Comparison of ENCODE assay signal across 9 cellular contexts in genomic region chr17:38510424-38511125, GRCh38.
DNase-seq lines count a peak whose midpoint lies in the region; ATAC-seq, FAIRE-seq and TF ChIP-seq lines count a peak whose summit lies in the region.
"Had no signal": no experiment of that assay in that cellular context is flagged by ENCODE, and none has a peak within 500 bp of the region (broad histone marks: within the 10 kb centered on the region; RNA-seq: fewer than 3 reads in every experiment).

No MANE protein-coding gene starts in this region.

- CTCF ChIA-PET in IMR-90 (lab: Yijun Ruan, JAX) = no interaction called here

- 16% methylated on average over 50 of the region's 85 CpGs; no CpG with 5 or more reads in 1 of the 2 experiments for WGBS in IMR-90 (ENCODE audit: extremely low coverage in 2 of 2, insufficient read length in 1 of 2), 2 experiments
- 89% methylated on average over 1 of the region's 85 CpGs for WGBS in esophagus muscularis mucosa
- 30% methylated on average over 42 of the region's 85 CpGs for WGBS in prostate gland

- no peak overlapping the region for H2BK15ac ChIP-seq in IMR-90 (ENCODE audit: low read depth, low read length)

- no peak overlapping the region for H2BK5ac ChIP-seq in IMR-90 (ENCODE audit: low read depth, low read length, poor library complexity, severe bottlenecking)

- no peak for TF ChIP-seq EP300 in esophagus muscularis mucosa (IDR thresholded peaks at IDR 0.05)

- H3K36me3 ChIP-seq in IMR-90 (ENCODE audit: control insufficient read depth, insufficient read depth, low read length) (peaks cover 21% of the 10 kb centered on the region), esophagus muscularis mucosa (peaks cover 13 to 29% (median 22%) of the 10 kb centered on the region in 4 donors), prostate gland (no peaks in the 10 kb centered on the region)

- peak overlapping the region; percentile 58 for H3K4me3 Mint-ChIP-seq in natural killer cell

- H3K23ac ChIP-seq in IMR-90 (ENCODE audit: low read depth, low read length) = 0 out of 2 replicates have a peak overlapping the region, but pooled peaks have one; percentile 0

- H3K27me3 Mint-ChIP-seq in natural killer cell (ENCODE audit: low read depth in 2 of 2) = peaks cover 36 to 40% of the 10 kb centered on the region in 2 donors

- no peaks in the 10 kb centered on the region for H3K9me3 ChIP-seq in IMR-90 (ENCODE audit: control insufficient read depth, insufficient read depth, low read length)
- H3K9me3 ChIP-seq in esophagus muscularis mucosa = no peaks in the 10 kb centered on the region
- no peaks in the 10 kb centered on the region for H3K9me3 ChIP-seq in prostate gland

- dilution Hi-C loops in IMR-90 (cut with HindIII; ENCODE audit: low sequenced_read_pairs, unreplicated experiment) = no loop called here

- no peak for FAIRE-seq in GM19239 (lab: Jason Lieb, UNC)

- H3K27me3 ChIP-seq in IMR-90 (ENCODE audit: control insufficient read depth, insufficient read depth, low read length) (no peaks in the 10 kb centered on the region), esophagus muscularis mucosa (peaks cover 0 to 14% (median 0%) of the 10 kb centered on the region in 4 donors), prostate gland (replicated peaks; ENCODE audit: insufficient read depth) (no peaks in the 10 kb centered on the region)

- H3K56ac ChIP-seq in IMR-90 (ENCODE audit: extremely low read depth, insufficient read depth, low read length) = no peak overlapping the region

- TF ChIP-seq CTCF in C4-2B (conservative IDR thresholded peaks at IDR 0.05) (peak; percentile 11; the same call in 1 of the 2 replicates), IMR-90 (conservative IDR thresholded peaks at IDR 0.05; ENCODE audit: low read depth, low read length) (no peak; the same call in 1 of the 2 replicates), esophagus muscularis mucosa (IDR thresholded peaks at IDR 0.05) (peak in 2 of 3 experiments; percentile 10 to 21), natural killer cell (IDR thresholded peaks at IDR 0.05) (no peak), prostate gland (IDR thresholded peaks at IDR 0.05) (peak in 1 of 4 experiments; percentile 22)

- no peak overlapping the region for H3K18ac ChIP-seq in IMR-90 (ENCODE audit: low read depth, low read length)

- no peak overlapping the region for H4K8ac ChIP-seq in IMR-90 (ENCODE audit: low read depth in 2 of 2, low read length in 2 of 2)

- no peak overlapping the region for H2BK120ac ChIP-seq in IMR-90 (ENCODE audit: low read depth, low read length)

- DNase-seq in IMR-90 = no peak
- no peak for DNase-seq in esophagus muscularis mucosa (ENCODE audit: extremely low spot score)
- no peak for DNase-seq in natural killer cell
- DNase-seq in prostate gland (ENCODE audit: low spot score) = no peak
- DNase-seq in inferior parietal cortex (ENCODE audit: extremely low spot score) = no peak
- DNase-seq in GM19239 (ENCODE audit: insufficient read length, low spot score) = no peak
- no peak for DNase-seq in GM03348 (ENCODE audit: low spot score)
- DNase-seq: NCI-H69 had no signal

- H3K4me3 ChIP-seq in IMR-90 (ENCODE audit: insufficient read depth, low read depth, low read length) (no peak overlapping the region), esophagus muscularis mucosa (peak overlapping the region; percentile 31 to 40 (median 36)), prostate gland (no peak overlapping the region)

- peaks cover 25% of the 10 kb centered on the region for H3K9me1 ChIP-seq in IMR-90 (ENCODE audit: insufficient read depth, low read length)

- peaks cover 7 to 16% of the 10 kb centered on the region in 2 donors for H3K4me1 Mint-ChIP-seq in natural killer cell

- in situ Hi-C loops in IMR-90 (cut with MboI; ENCODE audit: low sequenced_read_pairs) = no loop called here

- no peak for TF ChIP-seq RAD21 in IMR-90 (IDR thresholded peaks at IDR 0.05; ENCODE audit: low read length)

- peak overlapping the region; percentile 1; the same call in 1 of the 2 replicates for H2AK5ac ChIP-seq in IMR-90 (ENCODE audit: low read depth, low read length)

- peak overlapping the region; percentile 54 for H2AFZ ChIP-seq in IMR-90 (replicated peaks; ENCODE audit: low read length, poor library complexity)

- peak overlapping the region; percentile 75 for H2AK9ac ChIP-seq in IMR-90 (replicated peaks; ENCODE audit: low read depth, low read length, poor library complexity)

- intact Hi-C loops in IMR-90 (cut with micrococcal nuclease) = loop anchor here (1.0 to 5.0 kb wide), 2 partner anchors 27 to 157 kb away; no protein-coding TSS in a partner anchor
- intact Hi-C loops in esophagus muscularis mucosa (cut with DNase I) = loop anchor here (10.0 kb wide), 1 partner anchor 154 kb away; no protein-coding TSS in a partner anchor
- intact Hi-C loops in natural killer cell (cut with micrococcal nuclease) = no loop called here
- intact Hi-C loops in prostate gland (cut with DNase I) = no loop called here

- H3K79me1 ChIP-seq in IMR-90 (ENCODE audit: low read depth in 1 of 2, low read length in 2 of 2) = peaks cover 2 to 35% of the 10 kb centered on the region in 2 experiments; a peak in 2 of 4 replicates

- no peaks in the 10 kb centered on the region for H3K36me3 Mint-ChIP-seq in natural killer cell

- no TSS peak for BruUV-seq in IMR-90 (replicated peaks; lab: Mats Ljungman, UMichigan)

- H3K9me3 Mint-ChIP-seq in natural killer cell = no peaks in the 10 kb centered on the region

- peaks cover 52% of the 10 kb centered on the region for H4K20me1 ChIP-seq in IMR-90 (ENCODE audit: insufficient read depth, low read length)

- H3K27ac Mint-ChIP-seq in natural killer cell = no peak overlapping the region

- H3K4me2 ChIP-seq in IMR-90 (ENCODE audit: low read depth, low read length) = no peak overlapping the region

- no peak overlapping the region for H3K14ac ChIP-seq in IMR-90 (replicated peaks; ENCODE audit: low read depth, low read length)

- POLR2A ChIA-PET in IMR-90 (lab: Charles Lee; ENCODE audit: unreplicated experiment) = no interaction called here

- no peak overlapping the region for H4K5ac ChIP-seq in IMR-90 (ENCODE audit: low read depth, low read length)

- no peak overlapping the region for H2BK20ac ChIP-seq in IMR-90 (ENCODE audit: low read depth, low read length)

- H3K9ac ChIP-seq in IMR-90 (ENCODE audit: low read depth, low read length) = no peak overlapping the region

- H3K4ac ChIP-seq in IMR-90 (ENCODE audit: low read depth, low read length) = no peak overlapping the region

- H3K27ac ChIP-seq in C4-2B (no peak overlapping the region), IMR-90 (ENCODE audit: insufficient read depth, low read length) (no peak overlapping the region), esophagus muscularis mucosa (replicated peaks in 1 of 4) (no peak overlapping the region), prostate gland (no peak overlapping the region)

- H4K91ac ChIP-seq in IMR-90 (ENCODE audit: insufficient read depth, low read depth, low read length) = no peak overlapping the region

- H3K4me1 ChIP-seq in IMR-90 (ENCODE audit: control insufficient read depth, insufficient read depth, low read length) (peaks cover 12% of the 10 kb centered on the region), esophagus muscularis mucosa (peaks cover 11 to 38% (median 33%) of the 10 kb centered on the region in 4 donors), prostate gland (replicated peaks) (no peaks in the 10 kb centered on the region)

- ATAC-seq in IMR-90 (ENCODE audit: low read depth) (peak; percentile 13), natural killer cell (peak in 2 of 3 donors; percentile 43 to 64)

- TF ChIP-seq POLR2A in IMR-90 (IDR thresholded peaks at IDR 0.05; ENCODE audit: low read depth, low read length) = no peak
- TF ChIP-seq POLR2A in esophagus muscularis mucosa (IDR thresholded peaks at IDR 0.05; ENCODE audit: low read depth) = no peak
- no peak for TF ChIP-seq POLR2A in prostate gland (IDR thresholded peaks at IDR 0.05)

TF ChIP-seq in IMR-90, 13 proteins besides CTCF, POLR2A, EP300 and RAD21:
- TF ChIP-seq FOS (IDR thresholded peaks at IDR 0.05; ENCODE audit: low read depth, low read length) = no peak
- no peak for TF ChIP-seq RFX5 (IDR thresholded peaks at IDR 0.05; ENCODE audit: low read depth, low read length)
- no peak for TF ChIP-seq BHLHE40 (IDR thresholded peaks at IDR 0.05; ENCODE audit: low read depth, low read length)
- no peak for TF ChIP-seq NFE2L2 (IDR thresholded peaks at IDR 0.05; ENCODE audit: low read depth, low read length)
- TF ChIP-seq CEBPB (IDR thresholded peaks at IDR 0.05; ENCODE audit: low read depth, low read length) = no peak
- no peak for TF ChIP-seq MAFK (IDR thresholded peaks at IDR 0.05; ENCODE audit: low read depth, low read length)
- no peak for TF ChIP-seq MXI1 (IDR thresholded peaks at IDR 0.05; ENCODE audit: borderline replicate concordance, low read depth, low read length)
- no peak for TF ChIP-seq MAZ (IDR thresholded peaks at IDR 0.05; ENCODE audit: borderline replicate concordance, low read depth, low read length)
- no peak for TF ChIP-seq CHD1 (IDR thresholded peaks at IDR 0.05; ENCODE audit: low read depth, low read length)
- TF ChIP-seq, protein P1, sequence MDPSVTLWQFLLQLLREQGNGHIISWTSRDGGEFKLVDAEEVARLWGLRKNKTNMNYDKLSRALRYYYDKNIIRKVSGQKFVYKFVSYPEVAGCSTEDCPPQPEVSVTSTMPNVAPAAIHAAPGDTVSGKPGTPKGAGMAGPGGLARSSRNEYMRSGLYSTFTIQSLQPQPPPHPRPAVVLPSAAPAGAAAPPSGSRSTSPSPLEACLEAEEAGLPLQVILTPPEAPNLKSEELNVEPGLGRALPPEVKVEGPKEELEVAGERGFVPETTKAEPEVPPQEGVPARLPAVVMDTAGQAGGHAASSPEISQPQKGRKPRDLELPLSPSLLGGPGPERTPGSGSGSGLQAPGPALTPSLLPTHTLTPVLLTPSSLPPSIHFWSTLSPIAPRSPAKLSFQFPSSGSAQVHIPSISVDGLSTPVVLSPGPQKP (IDR thresholded peaks at IDR 0.05; ENCODE audit: borderline replicate concordance, low read depth, low read length) = no peak
- TF ChIP-seq SMC3 (IDR thresholded peaks at IDR 0.05; ENCODE audit: low read depth, low read length) = no peak
- no peak for TF ChIP-seq RCOR1 (IDR thresholded peaks at IDR 0.05; ENCODE audit: insufficient replicate concordance, low read length)
- no peak for TF ChIP-seq USF2 (IDR thresholded peaks at IDR 0.05; ENCODE audit: low read depth, low read length)

Comparison
In these comparisons a context has a peak if more than half of its experiments do, and no peak if none do; other contexts are left out.
1. CTCF ChIP-seq: peak in C4-2B (single experiment) and esophagus muscularis mucosa (2 of 3); none in IMR-90 (single experiment) and natural killer cell (single experiment).
2. H3K4me3 ChIP-seq: peak in esophagus muscularis mucosa (4 of 4); none in IMR-90 (single experiment) and prostate gland (0 of 2).
3. intact Hi-C loops: an anchor here in IMR-90 (1.0 to 5.0 kb wide) and esophagus muscularis mucosa (10.0 kb wide); none called in natural killer cell and prostate gland.